22 cellular contexts compared by ENCODE assay signal in genomic region chr2:75390184-75390583, GRCh38.
"Had no signal": no experiment of that assay in that cellular context is flagged by ENCODE, and none has a peak within 500 bp of the region (broad histone marks: within the 10 kb centered on the region; RNA-seq: fewer than 3 reads in every experiment).

No MANE protein-coding gene starts in this region.

- ATAC-seq: activated CD8-positive, alpha-beta memory T cell treated with anti-CD3 and anti-CD28 coated beads, Interleukin-2, amount 10 ng/mL, durations not matched to agents 7 days and 5 days; activated naive CD8-positive, alpha-beta T cell treated with anti-CD3 and anti-CD28 coated beads, Interleukin-2, amount 50 U/mL, for 24 hours; left cardiac atrium; lower lobe of right lung; upper lobe of right lung had no signal

- H2AFZ ChIP-seq: hepatocyte had no signal

- H3K4me1 ChIP-seq: lower lobe of right lung, upper lobe of right lung had no signal

- H3K4me2 ChIP-seq: hepatocyte had no signal

- H3K9me3 ChIP-seq: lower lobe of right lung, upper lobe of right lung had no signal

- H3K27me3 ChIP-seq: hepatocyte, upper lobe of right lung had no signal

- DNase-seq: activated CD4-positive, alpha-beta memory T cell treated with anti-CD3 and anti-CD28 coated beads, Interleukin-2, amount 10 ng/mL, durations not matched to agents 7 days and 5 days; activated CD4-positive, alpha-beta T cell treated with anti-CD3 and anti-CD28 coated beads for 48 hours; activated CD4-positive, CD25-positive, alpha-beta regulatory T cell; activated CD8-positive, alpha-beta memory T cell treated with anti-CD3 and anti-CD28 coated beads, Interleukin-2, amount 10 ng/mL, durations not matched to agents 7 days and 5 days; activated naive CD4-positive, alpha-beta T cell treated with anti-CD3 and anti-CD28 coated beads, Interleukin-2, amount 10 ng/mL, durations not matched to agents 7 days and 5 days; activated naive CD8-positive, alpha-beta T cell treated with anti-CD3 and anti-CD28 coated beads, Interleukin-2, amount 50 U/mL, for 24 hours; activated T-cell treated with anti-CD3 and anti-CD28 coated beads, Interleukin-2, amount 50 U/mL, for 1 hour; anterior cingulate cortex; caudate nucleus; dorsolateral prefrontal cortex; endodermal cell; foreskin fibroblast; left cardiac atrium; lower lobe of right lung; nephron progenitor cell; nucleus accumbens; posterior cingulate gyrus; stimulated activated CD8-positive, alpha-beta memory T cell treated with anti-CD3 and anti-CD28 coated beads, Interleukin-4, amount 100 ng/mL, for 48 hours; stimulated activated naive CD4-positive, alpha-beta T cell; upper lobe of right lung had no signal

- H3K4me3 ChIP-seq: dorsolateral prefrontal cortex, hepatocyte, lower lobe of right lung, upper lobe of right lung had no signal

- H3K27ac ChIP-seq: dorsolateral prefrontal cortex, epithelial cell of prostate, hepatocyte, lower lobe of right lung, upper lobe of right lung had no signal

- H3K79me2 ChIP-seq: hepatocyte had no signal

- H3K36me3 ChIP-seq: lower lobe of right lung, upper lobe of right lung had no signal
